Comparison of ENCODE assay signal across 20 cellular contexts in genomic region chr2:97792416-97792815, GRCh38.
"Had no signal": no experiment of that assay in that cellular context is flagged by ENCODE, and none has a peak within 500 bp of the region (broad histone marks: within the 10 kb centered on the region; RNA-seq: fewer than 3 reads in every experiment).

No MANE protein-coding gene starts in this region.

- H2AFZ ChIP-seq: hepatocyte had no signal

- H3K79me2 ChIP-seq: hepatocyte had no signal

- H3K27ac Mint-ChIP-seq: nephron progenitor cell; stimulated activated effector memory CD8-positive, alpha-beta T cell treated with anti-CD3 and anti-CD28 coated beads, Interleukin-12 subunit alpha, Interleukin-12 subunit beta, amount 100 ng/mL, for 72 hours had no signal

- H3K9me3 Mint-ChIP-seq: naive thymus-derived CD4-positive, alpha-beta T cell; nephron progenitor cell; stimulated activated effector memory CD8-positive, alpha-beta T cell treated with anti-CD3 and anti-CD28 coated beads, Interleukin-12 subunit alpha, Interleukin-12 subunit beta, amount 100 ng/mL, for 72 hours had no signal

- H3K4me1 ChIP-seq: colonic mucosa, right atrium auricular region, tibial nerve, upper lobe of right lung, vagina had no signal

- H3K27ac ChIP-seq: colonic mucosa, hepatocyte, ovary, right atrium auricular region, tibial nerve, upper lobe of right lung, vagina had no signal

- DNase-seq: colonic mucosa; dermis blood vessel endothelial cell; erythroblast; foreskin melanocyte; head of caudate nucleus; kidney glomerular epithelial cell; naive thymus-derived CD4-positive, alpha-beta T cell; nephron progenitor cell; ovary; stimulated activated CD4-positive, alpha-beta T cell treated with anti-CD3 and anti-CD28 coated beads, Interleukin-4, amount 100 ng/mL, for 1 hour; stimulated activated CD8-positive, alpha-beta memory T cell treated with anti-CD3 and anti-CD28 coated beads, Interleukin-4, amount 100 ng/mL, for 48 hours; stimulated activated naive CD8-positive, alpha-beta T cell treated with anti-CD3 and anti-CD28 coated beads, Interleukin-15, Interleukin-2, amounts not matched to agents 100 U/mL and 50 U/mL, for 24 hours; upper lobe of right lung had no signal

- FAIRE-seq: islet of Langerhans had no signal

- ATAC-seq: naive thymus-derived CD4-positive, alpha-beta T cell; stimulated activated effector memory CD8-positive, alpha-beta T cell treated with anti-CD3 and anti-CD28 coated beads, Interleukin-12 subunit alpha, Interleukin-12 subunit beta, amount 100 ng/mL, for 72 hours; stimulated activated naive CD8-positive, alpha-beta T cell treated with anti-CD3 and anti-CD28 coated beads, Interleukin-15, Interleukin-2, amounts not matched to agents 100 U/mL and 50 U/mL, for 24 hours; upper lobe of right lung had no signal

- H3K4me2 ChIP-seq: hepatocyte, smooth muscle cell had no signal

- H3K4me1 Mint-ChIP-seq: naive thymus-derived CD4-positive, alpha-beta T cell had no signal

- H3K9me3 ChIP-seq: colonic mucosa, ovary, right atrium auricular region, tibial nerve, upper lobe of right lung, vagina had no signal

- H3K4me3 Mint-ChIP-seq: naive thymus-derived CD4-positive, alpha-beta T cell; nephron progenitor cell; stimulated activated effector memory CD8-positive, alpha-beta T cell treated with anti-CD3 and anti-CD28 coated beads, Interleukin-12 subunit alpha, Interleukin-12 subunit beta, amount 100 ng/mL, for 72 hours had no signal

- H3K27me3 ChIP-seq: colonic mucosa, hepatocyte, ovary, right atrium auricular region, tibial nerve, upper lobe of right lung, vagina had no signal

- H3K4me3 ChIP-seq: colonic mucosa, hepatocyte, ovary, right atrium auricular region, smooth muscle cell, tibial nerve, upper lobe of right lung, vagina had no signal

- H3K36me3 ChIP-seq: ovary had no signal

- H3K27me3 Mint-ChIP-seq: naive thymus-derived CD4-positive, alpha-beta T cell had no signal
